8 cellular contexts compared by ENCODE assay signal in genomic region chr3:49470714-49471420, GRCh38. TPM values are rescaled to one million over a fixed set of nuclear protein-coding genes. Genes with fewer than 3 reads are reported as not detected.
DNase-seq lines count a peak whose midpoint lies in the region; ATAC-seq and TF ChIP-seq lines count a peak whose summit lies in the region.

No MANE protein-coding gene starts in this region.

- peak; percentile 4 to 45 for DNase-seq in NOMO-1 (lab: John Stamatoyannopoulos, UW; ENCODE audit: unreplicated experiment in 2 of 2)
- DNase-seq in NOMO-1 treated with dmso at 0.1 percent for 144 hours (lab: John Stamatoyannopoulos, UW; ENCODE audit: unreplicated experiment), result no peak
- DNase-seq in PC-3, result peak; percentile 17
- no peak for DNase-seq in neural progenitor cell (ENCODE audit: low spot score)
- no peak for DNase-seq in NCI-H2081 treated with DMSO at 0.1 percent for 48 hours (lab: John Stamatoyannopoulos, UW)
- DNase-seq in SKM-1 (lab: John Stamatoyannopoulos, UW; ENCODE audit: unreplicated experiment), result no peak

- TF ChIP-seq CTCF in PC-3 (conservative IDR thresholded peaks at IDR 0.05; ENCODE audit: low read depth, low read length) (no peak), neural progenitor cell (IDR thresholded peaks at IDR 0.05) (no peak)

- H4K20me1 ChIP-seq in PC-3 (ENCODE audit: low read length) (no peaks in the 10 kb centered on the region), neural progenitor cell (ENCODE audit: low read depth) (peaks cover 19% of the 10 kb centered on the region)

- ATAC-seq in HG02678 (IDR thresholded peaks at IDR 0.05; ENCODE audit: unreplicated experiment) (peak; percentile 20), PC-3 (peak; percentile 11)

- H3K79me2 ChIP-seq in PC-3 (ENCODE audit: low read length) (peaks cover 50% of the 10 kb centered on the region), neural progenitor cell (ENCODE audit: low read depth) (peaks cover 54% of the 10 kb centered on the region)

- H3F3A ChIP-seq in PC-3 (ENCODE audit: low read length, unreplicated experiment) (peaks cover under 1% of the 10 kb centered on the region), neural progenitor cell (ENCODE audit: low read depth) (peaks cover 41% of the 10 kb centered on the region)

- peaks cover 10% of the 10 kb centered on the region for H3K27me3 Mint-ChIP-seq in neural progenitor cell (ENCODE audit: insufficient read depth, low read depth)

- H3K27ac ChIP-seq in PC-3 (ENCODE audit: low read length), result peak overlapping the region; percentile 74
- H3K27ac ChIP-seq in neural progenitor cell, result peak overlapping the region; percentile 88

- POLR2A ChIA-PET in PC-3 (lab: Charles Lee; ENCODE audit: unreplicated experiment), result interaction anchor here (0.6 to 1.3 kb wide), 3 partner anchors 29 to 59 kb away, joined by 4 to 13 read pairs (median 6); partner anchors contain the start of gene RHOA

- H3K9me3 ChIP-seq in PC-3 (ENCODE audit: low read length) (no peaks in the 10 kb centered on the region), endocrine pancreas (ENCODE audit: control insufficient read depth, low read length) (no peaks in the 10 kb centered on the region), neural progenitor cell (ENCODE audit: low read depth) (no peaks in the 10 kb centered on the region)

- H3K27me3 ChIP-seq in PC-3 (ENCODE audit: low read length) (no peaks in the 10 kb centered on the region), endocrine pancreas (ENCODE audit: control insufficient read depth, insufficient read depth, low read length) (no peaks in the 10 kb centered on the region), neural progenitor cell (no peaks in the 10 kb centered on the region)

- H3K4me1 Mint-ChIP-seq in neural progenitor cell, result peaks cover 27% of the 10 kb centered on the region

- H3K4me2 ChIP-seq in PC-3 (ENCODE audit: low read length) (peak overlapping the region; percentile 84), neural progenitor cell (peak overlapping the region; percentile 89)

- peaks cover 8% of the 10 kb centered on the region for H3K9me3 Mint-ChIP-seq in neural progenitor cell

- intact Hi-C loops in PC-3 (cut with micrococcal nuclease), result loop anchor here (1.0 to 10.0 kb wide), 3 partner anchors 54 to 201 kb away; partner anchors contain the start of genes APEH and TCTA

- peaks cover 20% of the 10 kb centered on the region for H3K4me1 ChIP-seq in PC-3 (ENCODE audit: insufficient read depth, low read length)
- H3K4me1 ChIP-seq in endocrine pancreas (ENCODE audit: control insufficient read depth, insufficient read depth, low read length), result peaks cover 8% of the 10 kb centered on the region
- peaks cover 27% of the 10 kb centered on the region for H3K4me1 ChIP-seq in neural progenitor cell

- H2AFZ ChIP-seq in PC-3 (ENCODE audit: low read length) (peak overlapping the region; percentile 78), neural progenitor cell (replicated peaks) (no peak overlapping the region)

- H3K9ac ChIP-seq in PC-3 (ENCODE audit: low read length) (peak overlapping the region; percentile 78), endocrine pancreas (ENCODE audit: control insufficient read depth, insufficient read depth, low read length) (peak overlapping the region; percentile 94), neural progenitor cell (peak overlapping the region; percentile 65)

- H3K36me3 ChIP-seq in PC-3 (ENCODE audit: low read depth, low read length) (no peaks in the 10 kb centered on the region), endocrine pancreas (ENCODE audit: control insufficient read depth, insufficient read depth, low read length) (no peaks in the 10 kb centered on the region), neural progenitor cell (no peaks in the 10 kb centered on the region)

- BruUV-seq in PC-3 (replicated peaks; lab: Mats Ljungman, UMichigan), result TSS peak; percentile 78

- H3K9me2 ChIP-seq in PC-3 (replicated peaks; ENCODE audit: low read length), result no peaks in the 10 kb centered on the region

- peak overlapping the region; percentile 94 for H3K4me3 Mint-ChIP-seq in neural progenitor cell

- peak overlapping the region; percentile 72 for H3K4me3 ChIP-seq in PC-3 (ENCODE audit: low read length)
- H3K4me3 ChIP-seq in endocrine pancreas (ENCODE audit: control insufficient read depth, insufficient read depth, low read length), result peak overlapping the region; percentile 92
- H3K4me3 ChIP-seq in neural progenitor cell, result peak overlapping the region; percentile 82

- H3K36me3 Mint-ChIP-seq in neural progenitor cell, result peaks cover 14% of the 10 kb centered on the region

- H3K27ac Mint-ChIP-seq in neural progenitor cell, result peak overlapping the region; percentile 78

- CTCF ChIA-PET in PC-3 (lab: Charles Lee), result interaction anchor here (0.7 to 1.4 kb wide), 2 partner anchors 69 to 132 kb away, joined by 4 to 7 read pairs; no protein-coding TSS in a partner anchor

RNA-seq across cellular contexts. Expression of gene DAG1, which starts 0.8 kb away (rescaled TPM):
- total RNA-seq in PC-3 (2014; rRNA removed) (111 and 114 TPM in 2 replicates), neural progenitor cell (ENCODE audit: low replicate concordance) (67.5 and 94.5 TPM in 2 replicates)

RNA-seq across cellular contexts. Expression of gene NICN1, which starts 41.7 kb away (rescaled TPM):
- total RNA-seq in PC-3 (2014; rRNA removed) (1.8 and 5.3 TPM in 2 replicates), neural progenitor cell (ENCODE audit: low replicate concordance) (6.6 and 12.4 TPM in 2 replicates)

RNA-seq across cellular contexts. Expression of gene AMT, which starts 48.6 kb away (rescaled TPM):
- total RNA-seq in PC-3 (2014; rRNA removed) (1.6 and 1.8 TPM in 2 replicates), neural progenitor cell (ENCODE audit: low replicate concordance) (35.4 and 46.0 TPM in 2 replicates)

RNA-seq across cellular contexts. Expression of gene TCTA, which starts 58.6 kb away (rescaled TPM):
- 23.7 and 25.4 TPM in 2 replicates for total RNA-seq in PC-3 (2014; rRNA removed)
- total RNA-seq in neural progenitor cell (ENCODE audit: low replicate concordance), result 1.4 and 5.2 TPM in 2 replicates

RNA-seq across cellular contexts. Expression of gene RHOA, which starts 59.1 kb away (rescaled TPM):
- 278 and 292 TPM in 2 replicates for total RNA-seq in PC-3 (2014; rRNA removed)
- 449 and 460 TPM in 2 replicates for total RNA-seq in neural progenitor cell (ENCODE audit: low replicate concordance)

Comparison
In these comparisons a context has a peak if more than half of its experiments do, and no peak if none do; other contexts are left out.
1. DNase-seq: peak in NOMO-1 (2 of 2) and PC-3 (single experiment); none in NOMO-1 treated with dmso at 0.1 percent for 144 hours (single experiment), neural progenitor cell (single experiment), NCI-H2081 treated with DMSO at 0.1 percent for 48 hours (single experiment) and SKM-1 (single experiment).
2. RNA of gene AMT, which starts 48.6 kb away (total RNA-seq): 35.4 to 46.0 TPM in neural progenitor cell; 1.6 to 1.8 TPM in PC-3; every median in the first group is over 10 times any median in the second.
3. Peak in every context shown above with its lines, with median percentiles within 50 percentile points of each other: H3K4me3 ChIP-seq and H3K9ac ChIP-seq.